ENCODE assay signal across 8 cellular contexts in the genomic region with DNA sequence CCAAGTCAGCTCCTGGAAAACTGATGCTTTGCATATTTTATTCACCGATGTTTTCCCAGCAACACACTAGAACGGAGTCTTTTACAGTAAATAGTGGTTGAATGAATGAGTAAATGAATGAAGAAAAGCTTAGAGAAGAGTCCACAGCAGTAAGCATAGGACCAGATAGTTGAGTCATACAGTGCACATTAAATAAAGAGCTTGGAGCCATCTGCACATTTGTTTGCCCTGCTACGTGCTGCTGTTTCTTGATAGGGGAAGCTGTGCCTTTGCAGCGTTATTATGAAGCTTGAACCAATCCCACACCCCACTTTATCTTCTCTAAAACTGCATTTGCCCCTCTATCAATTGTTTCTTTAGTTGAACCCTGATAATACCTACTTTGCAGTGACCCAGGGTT. TPM values are rescaled to one million over a fixed set of nuclear protein-coding genes. Genes with fewer than 3 reads are reported as not detected.
A peak's percentile ranks its signal among the peaks of the same experiment; 100 is the strongest.
DNase-seq lines count a peak whose midpoint lies in the region; ATAC-seq and TF ChIP-seq lines count a peak whose summit lies in the region.

No MANE protein-coding gene starts in this region.

- H3K4me1 Mint-ChIP-seq in naive B cell, result peaks cover 31 to 45% (median 41%) of the 10 kb centered on the region in 3 donors

- intact Hi-C loops in mammary epithelial cell (cut with micrococcal nuclease), result no loop called here

- peak overlapping the region in 10 of 11 experiments; percentile 81 to 95 (median 92); a peak in 18 of 22 replicates for H3K27ac ChIP-seq in BLaER1 treated with 17β-estradiol and CSF1 and Interleukin-3, amounts not matched to agents 10 nM and 100 nM
- peak overlapping the region; percentile 90 for H3K27ac ChIP-seq in mammary epithelial cell (ENCODE audit: insufficient read depth, low read depth, low read length)

- peaks cover 61% of the 10 kb centered on the region for H3K79me2 ChIP-seq in mammary epithelial cell (ENCODE audit: insufficient read depth, low read length)

- peak overlapping the region; percentile 69 to 92 (median 88) for H3K4me3 ChIP-seq in BLaER1 treated with 17β-estradiol and CSF1 and Interleukin-3, amounts not matched to agents 10 nM and 100 nM
- peak overlapping the region; percentile 91 for H3K4me3 ChIP-seq in Jurkat, Clone E6-1 (ENCODE audit: low read length)
- peak overlapping the region; percentile 75 to 100 (median 76) for H3K4me3 ChIP-seq in mammary epithelial cell (replicated peaks in 1 of 3; ENCODE audit: insufficient read depth in 1 of 3, low read depth in 2 of 3, low read length in 3 of 3)

- H3K27me3 Mint-ChIP-seq in naive B cell, result no peaks in the 10 kb centered on the region

- peaks cover 6 to 58% (median 31%) of the 10 kb centered on the region in 11 experiments; a peak in 17 of 22 replicates for H4K20me1 ChIP-seq in BLaER1 treated with 17β-estradiol and CSF1 and Interleukin-3, amounts not matched to agents 10 nM and 100 nM
- no peaks in the 10 kb centered on the region for H4K20me1 ChIP-seq in mammary epithelial cell (ENCODE audit: insufficient read depth, low read length)

- no peaks in the 10 kb centered on the region for H3K9me3 ChIP-seq in BLaER1 treated with 17β-estradiol and CSF1 and Interleukin-3, amounts not matched to agents 10 nM and 100 nM (replicated peaks in 1 of 11)
- H3K9me3 ChIP-seq in mammary epithelial cell (replicated peaks; ENCODE audit: insufficient read depth, low read length), result no peaks in the 10 kb centered on the region

- peak overlapping the region; percentile 93 to 99 (median 96) for H3K4me3 Mint-ChIP-seq in naive B cell

- no peak for ATAC-seq in naive B cell (ENCODE audit: low read depth in 2 of 2)
- ATAC-seq in GM19463 (IDR thresholded peaks at IDR 0.05; ENCODE audit: unreplicated experiment), result no peak
- ATAC-seq in HG02852 (IDR thresholded peaks at IDR 0.05; ENCODE audit: unreplicated experiment), result no peak

- no peak for TF ChIP-seq CTCF in mammary epithelial cell (conservative IDR thresholded peaks at IDR 0.05 in 1 of 2, IDR thresholded peaks at IDR 0.05 in 1 of 2; ENCODE audit: extremely low read depth in 1 of 2, insufficient read depth in 1 of 2, low read depth in 1 of 2, low read length in 2 of 2)

- dilution Hi-C loops in mammary epithelial cell (cut with HindIII; ENCODE audit: low sequenced_read_pairs), result no loop called here

- in situ Hi-C loops in mammary epithelial cell (cut with MboI; ENCODE audit: low sequenced_read_pairs in 2 of 2), result no loop called here

- H2AFZ ChIP-seq in mammary epithelial cell (ENCODE audit: low read depth, low read length), result peak overlapping the region; percentile 100

- H3K36me3 ChIP-seq in BLaER1 treated with 17β-estradiol and CSF1 and Interleukin-3, amounts not matched to agents 10 nM and 100 nM, result peaks cover 0 to 34% (median 18%) of the 10 kb centered on the region in 11 experiments; a peak in 19 of 22 replicates
- H3K36me3 ChIP-seq in mammary epithelial cell (ENCODE audit: insufficient read depth, low read length), result peaks cover 3% of the 10 kb centered on the region

- peak overlapping the region; percentile 86 to 97 (median 93) for H3K9ac ChIP-seq in BLaER1 treated with 17β-estradiol and CSF1 and Interleukin-3, amounts not matched to agents 10 nM and 100 nM
- peak overlapping the region; percentile 95 for H3K9ac ChIP-seq in mammary epithelial cell (ENCODE audit: insufficient read depth, low read length)

- H3K27ac Mint-ChIP-seq in naive B cell, result peak overlapping the region in 5 of 6 donors; percentile 36 to 99 (median 97)

- peaks cover 14 to 28% (median 22%) of the 10 kb centered on the region in 10 experiments for H3K4me1 ChIP-seq in BLaER1 treated with 17β-estradiol and CSF1 and Interleukin-3, amounts not matched to agents 10 nM and 100 nM
- H3K4me1 ChIP-seq in mammary epithelial cell (ENCODE audit: insufficient read depth, low read length), result peaks cover 7% of the 10 kb centered on the region

- no TSS peak for BruUV-seq in mammary epithelial cell (replicated peaks; lab: Mats Ljungman, UMichigan)

- H3K27me3 ChIP-seq in BLaER1 treated with 17β-estradiol and CSF1 and Interleukin-3, amounts not matched to agents 10 nM and 100 nM, result no peaks in the 10 kb centered on the region; a peak in 1 of 22 replicates
- H3K27me3 ChIP-seq in mammary epithelial cell (ENCODE audit: insufficient read depth, low read length), result no peaks in the 10 kb centered on the region

- CTCF ChIA-PET in mammary epithelial cell (lab: Charles Lee; ENCODE audit: low non-redundant PET), result no interaction called here

- peak overlapping the region; percentile 77 to 98 (median 94) for H3K4me2 ChIP-seq in BLaER1 treated with 17β-estradiol and CSF1 and Interleukin-3, amounts not matched to agents 10 nM and 100 nM
- H3K4me2 ChIP-seq in mammary epithelial cell (ENCODE audit: insufficient read depth, low read depth, low read length), result peak overlapping the region; percentile 94

- WGBS in mammary epithelial cell (ENCODE audit: low coverage, missing lambda C conversion rate), result 1% methylated on average over 4 of the region's 4 CpGs

- H3K9me3 Mint-ChIP-seq in naive B cell, result no peaks in the 10 kb centered on the region

- H3K36me3 Mint-ChIP-seq in naive B cell, result no peaks in the 10 kb centered on the region

- DNase-seq in Jurkat, Clone E6-1 (ENCODE audit: low read depth, low spot score), result no peak
- no peak for DNase-seq in mammary epithelial cell
- DNase-seq in naive B cell, result no peak
- no peak for DNase-seq in NCI-H2081 treated with DMSO at 0.1 percent for 48 hours (lab: John Stamatoyannopoulos, UW)
- DNase-seq in DMS79 (lab: John Stamatoyannopoulos, UW), result no peak

RNA-seq across cellular contexts. Expression of a gene that starts 1.2 kb away (rescaled TPM):
- 37.6 TPM for polyA plus RNA-seq in Jurkat, Clone E6-1 (2012; ENCODE audit: insufficient read depth, insufficient read length)
- 10 to 100 TPM in 1 of 2 donors, 1 to 10 TPM in 1; 7.0 to 29.0 TPM for total RNA-seq in mammary epithelial cell
- polyA plus RNA-seq in mammary epithelial cell (4.0 TPM), naive B cell (ENCODE audit: low read depth in 6 of 6) (10 to 100 TPM in 1 of 6 donors, 1 to 10 TPM in 5; 3.0 to 13.4 (median 4.2) TPM)
- polyA minus RNA-seq in mammary epithelial cell, result 1.9 TPM
